Comparison of ENCODE assay signal across 8 cellular contexts in genomic region chr7:143882611-143883078, GRCh38. TPM values are rescaled to one million over a fixed set of nuclear protein-coding genes. Genes with fewer than 3 reads are reported as not detected.
DNase-seq lines count a peak whose midpoint lies in the region; ATAC-seq, FAIRE-seq and TF ChIP-seq lines count a peak whose summit lies in the region.

No MANE protein-coding gene starts in this region.

- H4K20me1 ChIP-seq in H1 (replicated peaks in 1 of 2; ENCODE audit: control insufficient read depth in 1 of 2, insufficient read depth in 2 of 2, low read length in 2 of 2): peaks cover 0 to 2% of the 10 kb centered on the region in 2 experiments

- H2AFZ ChIP-seq in H1 (ENCODE audit: low read length): no peak overlapping the region

- TF ChIP-seq RAD21 in H1 (IDR thresholded peaks at IDR 0.05 in 1 of 2, conservative IDR thresholded peaks at IDR 0.05 in 1 of 2; ENCODE audit: low read depth in 2 of 2, low read length in 2 of 2): no peak

- intact Hi-C loops in right lobe of liver (cut with DNase I): no loop called here
- intact Hi-C loops in activated T-helper 2 cell treated with anti-CD3 and anti-CD28 coated beads, Interferon-gamma antibody, Interleukin-2, Interleukin-4, amounts not matched to agents 10 μg/mL and 5 μg/mL and 100 μg/mL, durations not matched to agents 14 hours and 24 hours and 36 hours (cut with micrococcal nuclease): no loop called here

- no peak for FAIRE-seq in H1 (lab: Jason Lieb, UNC)

- H3K9me3 Mint-ChIP-seq in activated T-helper 2 cell treated with anti-CD3 and anti-CD28 coated beads, Interferon-gamma antibody, Interleukin-2, Interleukin-4, amounts not matched to agents 10 μg/mL and 5 μg/mL and 100 μg/mL, durations not matched to agents 14 hours and 24 hours and 36 hours: no peaks in the 10 kb centered on the region

- DNase-seq in NCI-H446 treated with DMSO at 0.1 percent for 48 hours (lab: John Stamatoyannopoulos, UW) (peak; percentile 68), H1 (ENCODE audit: low read depth in 1 of 2, low spot score in 2 of 2) (no peak), right lobe of liver (peak; percentile 81 to 84 (median 82)), substantia nigra (lab: John Stamatoyannopoulos, UW) (peak in 48 of 49 donors; percentile 20 to 89 (median 68))
- no peak for DNase-seq in activated T-helper 2 cell treated with anti-CD3 and anti-CD28 coated beads, Interferon-gamma antibody, Interleukin-2, Interleukin-4, amounts not matched to agents 10 μg/mL and 5 μg/mL and 100 μg/mL, durations not matched to agents 14 hours and 24 hours and 36 hours (ENCODE audit: low spot score)

- H3K23ac ChIP-seq in H1 (ENCODE audit: insufficient read length): no peak overlapping the region

- no peak overlapping the region for H3K27ac Mint-ChIP-seq in activated T-helper 2 cell treated with anti-CD3 and anti-CD28 coated beads, Interferon-gamma antibody, Interleukin-2, Interleukin-4, amounts not matched to agents 10 μg/mL and 5 μg/mL and 100 μg/mL, durations not matched to agents 14 hours and 24 hours and 36 hours

- peak overlapping the region; percentile 21 for H3K56ac ChIP-seq in H1 (replicated peaks; ENCODE audit: insufficient read length, low read depth, low read length)

- H3K79me2 ChIP-seq in H1 (ENCODE audit: control insufficient read depth in 1 of 2, insufficient read depth in 2 of 2, low read length in 2 of 2): peaks cover 0 to 4% of the 10 kb centered on the region in 2 experiments; a peak in 1 of 4 replicates

- peak overlapping the region; percentile 66; the same call in 1 of the 2 replicates for H3K18ac ChIP-seq in H1 (ENCODE audit: extremely low read depth, low read length)

- no peak for TF ChIP-seq EP300 in H1 (IDR thresholded peaks at IDR 0.05; ENCODE audit: borderline replicate concordance in 1 of 2, low read depth in 2 of 2, low read length in 2 of 2)

- H3K27me3 Mint-ChIP-seq in activated T-helper 2 cell treated with anti-CD3 and anti-CD28 coated beads, Interferon-gamma antibody, Interleukin-2, Interleukin-4, amounts not matched to agents 10 μg/mL and 5 μg/mL and 100 μg/mL, durations not matched to agents 14 hours and 24 hours and 36 hours (ENCODE audit: low read depth): peaks cover 22% of the 10 kb centered on the region

- H3K27ac ChIP-seq in H1 (ENCODE audit: low read depth, low read length) (no peak overlapping the region), right lobe of liver (peak overlapping the region; percentile 75 to 80 (median 76)), substantia nigra (ENCODE audit: low read depth, low read length, poor library complexity, severe bottlenecking) (peak overlapping the region; percentile 76)

- H3K4me2 ChIP-seq in H1 (ENCODE audit: insufficient read depth in 1 of 2, low read depth in 2 of 2, low read length in 2 of 2): peak overlapping the region; percentile 96 to 98

- peak in 1 of 2 experiments; percentile 55; a peak in 1 of 3 replicates for TF ChIP-seq POLR2A in H1 (IDR thresholded peaks at IDR 0.05; ENCODE audit: control extremely low read depth in 1 of 2, low read depth in 2 of 2, low read length in 2 of 2)
- TF ChIP-seq POLR2A in right lobe of liver (IDR thresholded peaks at IDR 0.05): no peak

- H3K4me3 Mint-ChIP-seq in activated T-helper 2 cell treated with anti-CD3 and anti-CD28 coated beads, Interferon-gamma antibody, Interleukin-2, Interleukin-4, amounts not matched to agents 10 μg/mL and 5 μg/mL and 100 μg/mL, durations not matched to agents 14 hours and 24 hours and 36 hours (ENCODE audit: low read depth): no peak overlapping the region

- H2BK120ac ChIP-seq in H1 (replicated peaks; ENCODE audit: low read depth, low read length): no peak overlapping the region

- no peak overlapping the region for H3K4ac ChIP-seq in H1 (replicated peaks; ENCODE audit: insufficient read length, low read depth, low read length)

- H3K36me3 Mint-ChIP-seq in activated T-helper 2 cell treated with anti-CD3 and anti-CD28 coated beads, Interferon-gamma antibody, Interleukin-2, Interleukin-4, amounts not matched to agents 10 μg/mL and 5 μg/mL and 100 μg/mL, durations not matched to agents 14 hours and 24 hours and 36 hours (ENCODE audit: low read depth): peaks cover 3% of the 10 kb centered on the region

- no peak overlapping the region for H4K8ac ChIP-seq in H1 (ENCODE audit: extremely low read depth, insufficient read depth, low read length)

- H3K4me3 ChIP-seq in GM12875 (ENCODE audit: low read depth, low read length): peak overlapping the region; percentile 59
- H3K4me3 ChIP-seq in H1 (ENCODE audit: extremely low read depth in 1 of 4, insufficient read depth in 2 of 4, low read depth in 3 of 4, low read length in 4 of 4): peak overlapping the region; percentile 47 to 77 (median 72)
- peak overlapping the region; percentile 60 to 65 (median 62) for H3K4me3 ChIP-seq in right lobe of liver

- CTCF ChIA-PET in H1 (lab: Charles Lee; ENCODE audit: partially characterized antibody): interaction anchor here (1.8 to 5.0 kb wide), 2 partner anchors 10 to 19 kb away, joined by 6 to 28 read pairs; partner anchors contain the start of gene TCAF1

- ATAC-seq in right lobe of liver (peak; percentile 91 to 95 (median 93)), HG03135 (IDR thresholded peaks at IDR 0.05; ENCODE audit: unreplicated experiment) (no peak), HG03342 (IDR thresholded peaks at IDR 0.05; ENCODE audit: unreplicated experiment) (no peak)

- TF ChIP-seq CTCF in GM12875 (IDR thresholded peaks at IDR 0.05; ENCODE audit: borderline replicate concordance, insufficient read depth, low read depth, low read length): no peak
- no peak for TF ChIP-seq CTCF in H1 (IDR thresholded peaks at IDR 0.05; ENCODE audit: control extremely low read depth in 1 of 3, insufficient read depth in 1 of 3, low read depth in 1 of 3, low read length in 3 of 3)
- TF ChIP-seq CTCF in right lobe of liver (IDR thresholded peaks at IDR 0.05): no peak

- H2AK5ac ChIP-seq in H1 (ENCODE audit: low read depth, low read length): no peak overlapping the region

- H3K4me1 Mint-ChIP-seq in activated T-helper 2 cell treated with anti-CD3 and anti-CD28 coated beads, Interferon-gamma antibody, Interleukin-2, Interleukin-4, amounts not matched to agents 10 μg/mL and 5 μg/mL and 100 μg/mL, durations not matched to agents 14 hours and 24 hours and 36 hours (ENCODE audit: low read depth): peaks cover 2% of the 10 kb centered on the region

- no peaks in the 10 kb centered on the region; a peak in 1 of 7 replicates for H3K27me3 ChIP-seq in H1 (replicated peaks in 1 of 4; ENCODE audit: control insufficient read depth in 3 of 4, extremely low read depth in 1 of 4, insufficient read depth in 3 of 4, low read length in 3 of 4)
- no peaks in the 10 kb centered on the region for H3K27me3 ChIP-seq in right lobe of liver

- 0% methylated on average over 17 of the region's 26 CpGs; no CpG with 5 or more reads in 1 of the 2 experiments for WGBS in H1 (ENCODE audit: extremely low coverage in 1 of 2, insufficient coverage in 1 of 2, insufficient read length in 1 of 2, insufficient replicate concordance in 2 of 2, low coverage in 1 of 2, low lambda C conversion rate in 2 of 2, missing lambda C conversion rate in 1 of 2), 2 experiments
- 0% methylated on average over 14 of the region's 26 CpGs for WGBS in right lobe of liver (ENCODE audit: insufficient coverage, low coverage, low lambda C conversion rate, missing lambda C conversion rate)

- no peak overlapping the region for H2BK15ac ChIP-seq in H1 (ENCODE audit: low read length)

- H3K9me3 ChIP-seq in H1 (ENCODE audit: insufficient read depth in 2 of 2, low read depth in 1 of 2, low read length in 1 of 2) (no peaks in the 10 kb centered on the region), right lobe of liver (no peaks in the 10 kb centered on the region)

- peak overlapping the region; percentile 38 for H4K5ac ChIP-seq in H1 (ENCODE audit: insufficient read length, low read depth, low read length)

- no peak overlapping the region for H2BK5ac ChIP-seq in H1 (ENCODE audit: low read depth, low read length)

- no peaks in the 10 kb centered on the region for H3K79me1 ChIP-seq in H1 (ENCODE audit: low read depth, low read length)

- no peak overlapping the region for H4K91ac ChIP-seq in H1 (replicated peaks; ENCODE audit: insufficient read length, low read length)

- peak overlapping the region in 3 of 4 experiments; percentile 34 to 48 (median 38); a peak in 5 of 7 replicates for H3K9ac ChIP-seq in H1 (replicated peaks in 1 of 4; ENCODE audit: extremely low read depth in 1 of 4, low read depth in 3 of 4, low read length in 3 of 4)

- no peaks in the 10 kb centered on the region for H3K36me3 ChIP-seq in H1 (ENCODE audit: control insufficient read depth in 2 of 4, insufficient read depth in 4 of 4, low read length in 3 of 4)
- H3K36me3 ChIP-seq in right lobe of liver: no peaks in the 10 kb centered on the region

- H3K4me1 ChIP-seq in H1 (replicated peaks in 1 of 4; ENCODE audit: control insufficient read depth in 3 of 4, insufficient read depth in 4 of 4, low read length in 3 of 4): peaks cover 0 to 8% (median 2%) of the 10 kb centered on the region in 4 experiments; a peak in 3 of 7 replicates
- H3K4me1 ChIP-seq in right lobe of liver: peaks cover 0 to 12% (median 0%) of the 10 kb centered on the region in 4 donors

- H3K23me2 ChIP-seq in H1 (ENCODE audit: low read depth, low read length): peaks cover 12% of the 10 kb centered on the region

- H2BK20ac ChIP-seq in H1 (ENCODE audit: low read length): no peak overlapping the region

- H3K14ac ChIP-seq in H1 (ENCODE audit: insufficient read length): no peak overlapping the region

- POLR2A ChIA-PET in H1 (lab: Charles Lee; ENCODE audit: partially characterized antibody): interaction anchor here (1.1 to 9.5 kb wide), 3 partner anchors 18 to 138 kb away, joined by 3 to 73 read pairs (median 3); partner anchors contain the start of gene TCAF1

- H2BK12ac ChIP-seq in H1 (ENCODE audit: low read depth, low read length): no peak overlapping the region

RNA-seq across cellular contexts. Expression of gene TCAF1, which starts 19.3 kb away (rescaled TPM):
- total RNA-seq in H1 (2021; fragmentation: NEBNext Ultra II Directional; extraction: Animal tissue kit (Norgen Biotek cat#: 25700)): 28.0 and 30.7 TPM in 2 replicates
- polyA plus RNA-seq in H1 (2011; rRNA removed): 9.6 and 20.4 TPM in 2 replicates
- polyA plus RNA-seq in H1 (2011; cell fraction: cytosol; rRNA removed): 13.1 TPM
- polyA plus RNA-seq in H1 (2011; cell fraction: nucleus; rRNA removed): 139 TPM
- 17.7 to 30.8 TPM (median 24.7 TPM) in 4 replicates for polyA plus RNA-seq in H1 (2012, experiment 1 of 2)
- 2.5 TPM for polyA plus RNA-seq in H1 (2012, experiment 2 of 2)
- polyA plus RNA-seq in H1 (2013, experiment 1 of 2): 30.2 TPM
- polyA plus RNA-seq in H1 (2013, experiment 2 of 2): 24.5 TPM
- polyA minus RNA-seq in H1 (2011; rRNA and poly(A)+ RNA removed): 83.8 and 85.3 TPM in 2 replicates
- polyA minus RNA-seq in H1 (2011; cell fraction: cytosol; rRNA and poly(A)+ RNA removed): 22.4 TPM
- 53.6 TPM for polyA minus RNA-seq in H1 (2011; cell fraction: nucleus; rRNA and poly(A)+ RNA removed)
- total RNA-seq in right lobe of liver: 10 to 100 TPM; 31.6 to 52.9 (median 45.8) TPM
- total RNA-seq in activated T-helper 2 cell treated with anti-CD3 and anti-CD28 coated beads, Interferon-gamma antibody, Interleukin-2, Interleukin-4, amounts not matched to agents 10 μg/mL and 5 μg/mL and 100 μg/mL, durations not matched to agents 14 hours and 24 hours and 36 hours: 18.4 and 22.7 TPM in 2 replicates

RNA-seq across cellular contexts. Expression of gene OR2F2, which starts 52.4 kb away (rescaled TPM):
- total RNA-seq in H1 (2021; fragmentation: NEBNext Ultra II Directional; extraction: Animal tissue kit (Norgen Biotek cat#: 25700)): not detected in 2 replicates
- not detected in 2 replicates for polyA plus RNA-seq in H1 (2011; rRNA removed)
- polyA plus RNA-seq in H1 (2011; cell fraction: cytosol; rRNA removed): not detected
- polyA plus RNA-seq in H1 (2011; cell fraction: nucleus; rRNA removed): not detected
- polyA plus RNA-seq in H1 (2012, experiment 1 of 2): not detected in 4 replicates
- polyA plus RNA-seq in H1 (2012, experiment 2 of 2): not detected
- not detected for polyA plus RNA-seq in H1 (2013, experiment 1 of 2)
- polyA plus RNA-seq in H1 (2013, experiment 2 of 2): not detected
- polyA minus RNA-seq in H1 (2011; rRNA and poly(A)+ RNA removed): not detected in 2 replicates
- polyA minus RNA-seq in H1 (2011; cell fraction: cytosol; rRNA and poly(A)+ RNA removed): not detected
- 0.60 TPM for polyA minus RNA-seq in H1 (2011; cell fraction: nucleus; rRNA and poly(A)+ RNA removed)
- not detected for total RNA-seq in right lobe of liver
- total RNA-seq in activated T-helper 2 cell treated with anti-CD3 and anti-CD28 coated beads, Interferon-gamma antibody, Interleukin-2, Interleukin-4, amounts not matched to agents 10 μg/mL and 5 μg/mL and 100 μg/mL, durations not matched to agents 14 hours and 24 hours and 36 hours: not detected in 2 replicates

Comparison
In these comparisons a context has a peak if more than half of its experiments do, and no peak if none do; other contexts are left out.
1. DNase-seq: peak in NCI-H446 treated with DMSO at 0.1 percent for 48 hours (single experiment), right lobe of liver (3 of 3) and substantia nigra (48 of 49); none in H1 (0 of 2) and activated T-helper 2 cell treated with anti-CD3 and anti-CD28 coated beads, Interferon-gamma antibody, Interleukin-2, Interleukin-4, amounts not matched to agents 10 μg/mL and 5 μg/mL and 100 μg/mL, durations not matched to agents 14 hours and 24 hours and 36 hours (single experiment).
2. ATAC-seq: peak in right lobe of liver (4 of 4); none in HG03135 (single experiment) and HG03342 (single experiment).
3. Peak in every context shown above with its lines, with median percentiles within 50 percentile points of each other: H3K4me3 ChIP-seq.